In genomic region chr12:6935551-6936377, GRCh38 we compare ENCODE assay signal across 12 cellular contexts. TPM values are rescaled to one million over a fixed set of nuclear protein-coding genes. Genes with fewer than 3 reads are reported as not detected.
DNase-seq lines count a peak whose midpoint lies in the region; FAIRE-seq and TF ChIP-seq lines count a peak whose summit lies in the region.
"Had no signal": no experiment of that assay in that cellular context is flagged by ENCODE, and none has a peak within 500 bp of the region (broad histone marks: within the 10 kb centered on the region; RNA-seq: fewer than 3 reads in every experiment).

No MANE protein-coding gene starts in this region.

- peaks cover 62% of the 10 kb centered on the region for H3K4me1 Mint-ChIP-seq in activated naive CD8-positive, alpha-beta T cell (ENCODE audit: low read depth)
- peaks cover 48% of the 10 kb centered on the region for H3K4me1 Mint-ChIP-seq in mesothelial cell of epicardium

- H3K27me3 ChIP-seq in ACC112 (ENCODE audit: insufficient read depth, low read length) = no peaks in the 10 kb centered on the region
- H3K27me3 ChIP-seq: foreskin keratinocyte, SJCRH30 had no signal

- no peak for TF ChIP-seq CTCF in mesothelial cell of epicardium (IDR thresholded peaks at IDR 0.05; ENCODE audit: unreplicated experiment)

- peak overlapping the region; percentile 75 for H3K27ac ChIP-seq in ACC112 (ENCODE audit: low read depth, low read length)
- H3K27ac ChIP-seq: foreskin keratinocyte, SJCRH30 had no signal

- peaks cover 21% of the 10 kb centered on the region for H3K79me2 ChIP-seq in ACC112 (ENCODE audit: control insufficient read depth, insufficient read depth, low read length, unreplicated experiment)

- peak; percentile 13 for FAIRE-seq in GM12891 (lab: Jason Lieb, UNC)

- TF ChIP-seq POLR2A in GM12891 (IDR thresholded peaks at IDR 0.05; ENCODE audit: low read depth, low read length) = no peak

- H3K27ac Mint-ChIP-seq in activated naive CD8-positive, alpha-beta T cell = peak overlapping the region; percentile 96
- H3K27ac Mint-ChIP-seq in mesothelial cell of epicardium = peak overlapping the region; percentile 25

- peaks cover 55% of the 10 kb centered on the region for H3K4me1 ChIP-seq in ACC112 (ENCODE audit: control insufficient read depth, insufficient read depth, low read length, unreplicated experiment)
- H3K4me1 ChIP-seq: foreskin keratinocyte, SJCRH30 had no signal

- peaks cover 7% of the 10 kb centered on the region; the same call in 1 of the 2 replicates for H3K36me3 ChIP-seq in ACC112 (ENCODE audit: insufficient read depth, low read length)

- no peak overlapping the region for H2AFZ ChIP-seq in ACC112 (ENCODE audit: low read length, unreplicated experiment)

- H3K4me3 ChIP-seq in ACC112 (ENCODE audit: low read depth, low read length) = no peak overlapping the region
- H3K4me3 ChIP-seq: SJCRH30 had no signal

- H3K36me3 Mint-ChIP-seq in activated naive CD8-positive, alpha-beta T cell = peaks cover 8% of the 10 kb centered on the region
- peaks cover 18% of the 10 kb centered on the region for H3K36me3 Mint-ChIP-seq in mesothelial cell of epicardium

- DNase-seq in GM12891 (ENCODE audit: insufficient read length, low spot score) = no peak
- DNase-seq in mesothelial cell of epicardium (ENCODE audit: low spot score in 2 of 2, unreplicated experiment in 2 of 2) = no peak
- no peak for DNase-seq in SW 1271 (lab: John Stamatoyannopoulos, UW)
- DNase-seq in NCI-H128 (lab: John Stamatoyannopoulos, UW; ENCODE audit: unreplicated experiment) = no peak
- no peak for DNase-seq in NCI-H187 treated with DMSO at 0.1 percent for 48 hours (lab: John Stamatoyannopoulos, UW)
- DNase-seq in HuH-7.5 (ENCODE audit: low spot score) = no peak
- DNase-seq: activated gamma-delta T cell, DMS153, foreskin keratinocyte, SJCRH30 had no signal

- H3K9me3 Mint-ChIP-seq in activated naive CD8-positive, alpha-beta T cell (ENCODE audit: low read depth) = no peaks in the 10 kb centered on the region
- H3K9me3 Mint-ChIP-seq in mesothelial cell of epicardium = no peaks in the 10 kb centered on the region

- peak overlapping the region; percentile 90 for H3K4me3 Mint-ChIP-seq in activated naive CD8-positive, alpha-beta T cell
- no peak overlapping the region for H3K4me3 Mint-ChIP-seq in mesothelial cell of epicardium

- H3K27me3 Mint-ChIP-seq in activated naive CD8-positive, alpha-beta T cell = no peaks in the 10 kb centered on the region
- no peaks in the 10 kb centered on the region for H3K27me3 Mint-ChIP-seq in mesothelial cell of epicardium (ENCODE audit: low read depth)

TF ChIP-seq in GM12891, 5 proteins besides CTCF, POLR2A, EP300 and RAD21:
- no peak for TF ChIP-seq PAX5 (IDR thresholded peaks at IDR 0.05; ENCODE audit: insufficient read depth, low read length, severe bottlenecking)
- no peak for TF ChIP-seq SPI1 (IDR thresholded peaks at IDR 0.05; ENCODE audit: low read depth, low read length)
- TF ChIP-seq TAF1 (IDR thresholded peaks at IDR 0.05; ENCODE audit: low read depth, low read length) = no peak
- TF ChIP-seq POU2F2 (IDR thresholded peaks at IDR 0.05; ENCODE audit: low read depth, low read length) = no peak
- TF ChIP-seq POLR2AphosphoS5 (IDR thresholded peaks at IDR 0.05; ENCODE audit: low read depth, low read length) = no peak

RNA-seq across cellular contexts. Expression of gene RNU7-1, which starts 7.9 kb away (rescaled TPM):
- not detected for polyA plus RNA-seq in GM12891 (2012; ENCODE audit: low read depth, missing spikeins)
- total RNA-seq in mesothelial cell of epicardium = not detected in 3 replicates
- total RNA-seq: foreskin keratinocyte, SJCRH30 had no signal
- polyA plus RNA-seq: foreskin keratinocyte had no signal

RNA-seq across cellular contexts. Expression of gene ATN1, which starts 8.0 kb away (rescaled TPM):
- polyA plus RNA-seq in GM12891 (2012; ENCODE audit: low read depth, missing spikeins) = 27.4 TPM
- 193 to 205 TPM (median 195 TPM) in 3 replicates for total RNA-seq in mesothelial cell of epicardium

RNA-seq across cellular contexts. Expression of gene C12orf57, which starts 8.1 kb away (rescaled TPM):
- polyA plus RNA-seq in GM12891 (2012; ENCODE audit: low read depth, missing spikeins) = 367 TPM
- 203 to 215 TPM (median 204 TPM) in 3 replicates for total RNA-seq in mesothelial cell of epicardium

RNA-seq across cellular contexts. Expression of gene PTPN6, which starts 15.4 kb away (rescaled TPM):
- 446 TPM for polyA plus RNA-seq in GM12891 (2012; ENCODE audit: low read depth, missing spikeins)
- 21.6 to 26.2 TPM (median 23.6 TPM) in 3 replicates for total RNA-seq in mesothelial cell of epicardium

RNA-seq across cellular contexts. Expression of gene ENO2, which starts 21.4 kb away (rescaled TPM):
- polyA plus RNA-seq in GM12891 (2012; ENCODE audit: low read depth, missing spikeins) = 116 TPM
- 30.2 to 30.7 TPM (median 30.2 TPM) in 3 replicates for total RNA-seq in mesothelial cell of epicardium
